In genomic region chr1:235643837-235644692, GRCh38 we compare ENCODE assay signal across 1 cellular context.
TF ChIP-seq lines count a peak whose summit lies in the region.

No MANE protein-coding gene starts in this region.

TF ChIP-seq in HepG2, 621 proteins besides CTCF, POLR2A, EP300 and RAD21 (continued from another document):
- no peak for TF ChIP-seq SALL1 (CRISPR knock-in tag; IDR thresholded peaks at IDR 0.05)
